ENCODE assay signal across 8 cellular contexts in genomic region chr4:112284662-112285411, GRCh38. TPM values are rescaled to one million over a fixed set of nuclear protein-coding genes. Genes with fewer than 3 reads are reported as not detected.
DNase-seq lines count a peak whose midpoint lies in the region; ATAC-seq and TF ChIP-seq lines count a peak whose summit lies in the region.

No MANE protein-coding gene starts in this region.

- no peak for TF ChIP-seq CTCF in cardiac fibroblast (IDR thresholded peaks at IDR 0.05; ENCODE audit: low read depth, low read length)

- peak overlapping the region; percentile 70 for H3K4me3 ChIP-seq in NT2/D1 (ENCODE audit: insufficient read length, low read depth)
- peak overlapping the region; percentile 63 to 68 for H3K4me3 ChIP-seq in cardiac fibroblast (replicated peaks in 1 of 2; ENCODE audit: low read depth in 2 of 2, low read length in 2 of 2)

- peak overlapping the region; percentile 88 for H3K9ac ChIP-seq in NT2/D1 (ENCODE audit: insufficient read length, low read depth)

- no peaks in the 10 kb centered on the region for H3K27me3 Mint-ChIP-seq in stimulated activated naive CD8-positive, alpha-beta T cell treated with anti-CD3 and anti-CD28 coated beads, Interleukin-15, amount 100 ng/mL, for 72 hours

- H3K9me3 Mint-ChIP-seq in stimulated activated naive CD8-positive, alpha-beta T cell treated with anti-CD3 and anti-CD28 coated beads, Interleukin-15, amount 100 ng/mL, for 72 hours: peaks cover 10 to 28% of the 10 kb centered on the region in 2 donors

- ATAC-seq in left colon (peak; percentile 34), GM21381 (IDR thresholded peaks at IDR 0.05; ENCODE audit: unreplicated experiment) (no peak), HG03571 (IDR thresholded peaks at IDR 0.05; ENCODE audit: unreplicated experiment) (no peak)
- no peak for ATAC-seq in stimulated activated naive CD8-positive, alpha-beta T cell treated with anti-CD3 and anti-CD28 coated beads, Interleukin-15, amount 100 ng/mL, for 72 hours

- no peaks in the 10 kb centered on the region for H3K4me1 ChIP-seq in NT2/D1 (ENCODE audit: insufficient read depth, insufficient read length)

- no peaks in the 10 kb centered on the region for H3K9me3 ChIP-seq in NT2/D1 (ENCODE audit: insufficient read depth, low read length)

- intact Hi-C loops in left colon (cut with DNase I, micrococcal nuclease): no loop called here

- H3K27ac Mint-ChIP-seq in stimulated activated naive CD8-positive, alpha-beta T cell treated with anti-CD3 and anti-CD28 coated beads, Interleukin-15, amount 100 ng/mL, for 72 hours: peak overlapping the region; percentile 97 to 99

- H3K27me3 ChIP-seq in NT2/D1 (ENCODE audit: insufficient read depth, insufficient read length): peaks cover 19% of the 10 kb centered on the region

- H3K36me3 ChIP-seq in NT2/D1 (ENCODE audit: insufficient read depth, insufficient read length, low read length): no peaks in the 10 kb centered on the region

- peaks cover 75% of the 10 kb centered on the region for H3K4me1 Mint-ChIP-seq in stimulated activated naive CD8-positive, alpha-beta T cell treated with anti-CD3 and anti-CD28 coated beads, Interleukin-15, amount 100 ng/mL, for 72 hours

- DNase-seq in NCI-H748 (lab: John Stamatoyannopoulos, UW; ENCODE audit: unreplicated experiment) (peak; percentile 20), NCI-H748 treated with DMSO at 0.1 percent for 48 hours (lab: John Stamatoyannopoulos, UW) (no peak), NT2/D1 (ENCODE audit: low read depth, low spot score) (no peak), cardiac fibroblast (ENCODE audit: low read depth in 2 of 2) (peak; percentile 47 to 54), left colon (peak in 1 of 2 donors; percentile 49)
- no peak for DNase-seq in stimulated activated naive CD8-positive, alpha-beta T cell treated with anti-CD3 and anti-CD28 coated beads, Interleukin-15, amount 100 ng/mL, for 72 hours

- H3K4me3 Mint-ChIP-seq in stimulated activated naive CD8-positive, alpha-beta T cell treated with anti-CD3 and anti-CD28 coated beads, Interleukin-15, amount 100 ng/mL, for 72 hours: peak overlapping the region; percentile 96 to 99

RNA-seq across cellular contexts. Expression of gene TIFA, which starts 0.9 kb away (rescaled TPM):
- total RNA-seq in left colon: 1 to 10 TPM; 4.0 to 7.0 TPM

RNA-seq across cellular contexts. Expression of gene ALPK1, which starts 12.3 kb away (rescaled TPM):
- total RNA-seq in left colon: 10 to 100 TPM; 23.0 to 26.3 TPM

RNA-seq across cellular contexts. Expression of gene AP1AR, which starts 53.2 kb away (rescaled TPM):
- 10 to 100 TPM; 35.2 to 43.8 TPM for total RNA-seq in left colon

Comparison
In these comparisons a context has a peak if more than half of its experiments do, and no peak if none do; other contexts are left out.
1. DNase-seq: peak in NCI-H748 (single experiment) and cardiac fibroblast (2 of 2); none in NCI-H748 treated with DMSO at 0.1 percent for 48 hours (single experiment), NT2/D1 (single experiment) and stimulated activated naive CD8-positive, alpha-beta T cell treated with anti-CD3 and anti-CD28 coated beads, Interleukin-15, amount 100 ng/mL, for 72 hours (0 of 2).